Comparison of ENCODE assay signal across 1 cellular context in genomic region chr7:1251796-1252542, GRCh38.
TF ChIP-seq lines count a peak whose summit lies in the region.

No MANE protein-coding gene starts in this region.

TF ChIP-seq in K562, 482 proteins besides CTCF, POLR2A, EP300 and RAD21 (continued from another document and continues in another):
- TF ChIP-seq VEZF1 (CRISPR knock-in tag; IDR thresholded peaks at IDR 0.05) (peak; percentile 61), POLR2B (IDR thresholded peaks at IDR 0.05; ENCODE audit: low read depth, partially characterized antibody) (no peak), BDP1 (IDR thresholded peaks at IDR 0.05; ENCODE audit: insufficient read depth, insufficient read length) (no peak), ZNF121 (CRISPR knock-in tag; conservative IDR thresholded peaks at IDR 0.05) (no peak), ADNP (tag; IDR thresholded peaks at IDR 0.05) (no peak), MTA1 (IDR thresholded peaks at IDR 0.05; ENCODE audit: borderline replicate concordance) (no peak), NR4A1 (CRISPR knock-in tag; IDR thresholded peaks at IDR 0.05) (no peak), NR4A1 (tag; IDR thresholded peaks at IDR 0.05) (no peak), RAD51 (IDR thresholded peaks at IDR 0.05; ENCODE audit: borderline replicate concordance, low read depth) (peak; percentile 75), BHLHE40 (IDR thresholded peaks at IDR 0.05; ENCODE audit: low read length) (peak; percentile 49), HSF4 (CRISPR knock-in tag; IDR thresholded peaks at IDR 0.05; ENCODE audit: borderline replicate concordance) (no peak), NRF1 (conservative IDR thresholded peaks at IDR 0.05 in 1 of 2, IDR thresholded peaks at IDR 0.05 in 1 of 2) (peak; percentile 51 to 58), ZNF695 (CRISPR knock-in tag; IDR thresholded peaks at IDR 0.05) (no peak), ZNF609 (CRISPR knock-in tag; IDR thresholded peaks at IDR 0.05; ENCODE audit: borderline replicate concordance) (no peak), ZFP1 (CRISPR knock-in tag; IDR thresholded peaks at IDR 0.05) (no peak), SIN3A (IDR thresholded peaks at IDR 0.05; ENCODE audit: borderline replicate concordance in 2 of 2, control insufficient read depth in 1 of 2, low read depth in 2 of 2, low read length in 2 of 2) (no peak), TFE3 (CRISPR knock-in tag; IDR thresholded peaks at IDR 0.05) (peak; percentile 58), MBD2 (IDR thresholded peaks at IDR 0.05; ENCODE audit: borderline replicate concordance, low read depth) (no peak), MTA3 (IDR thresholded peaks at IDR 0.05; ENCODE audit: borderline replicate concordance) (no peak), ZSCAN32 (CRISPR knock-in tag; IDR thresholded peaks at IDR 0.05) (no peak), PRPF4 (IDR thresholded peaks at IDR 0.05; ENCODE audit: insufficient read depth, low read depth, low read length, poor library complexity, severe bottlenecking) (no peak), CBFA2T2 (conservative IDR thresholded peaks at IDR 0.05) (peak; percentile 28), SIN3B (IDR thresholded peaks at IDR 0.05; ENCODE audit: low read depth) (no peak), SLC30A9 (CRISPR knock-in tag; IDR thresholded peaks at IDR 0.05) (no peak), SAFB2 (IDR thresholded peaks at IDR 0.05; ENCODE audit: borderline replicate concordance, low read depth, low read length, severe bottlenecking) (no peak), ZNF584 (CRISPR knock-in tag; IDR thresholded peaks at IDR 0.05; ENCODE audit: low read depth) (no peak)
- TF ChIP-seq, protein P1, sequence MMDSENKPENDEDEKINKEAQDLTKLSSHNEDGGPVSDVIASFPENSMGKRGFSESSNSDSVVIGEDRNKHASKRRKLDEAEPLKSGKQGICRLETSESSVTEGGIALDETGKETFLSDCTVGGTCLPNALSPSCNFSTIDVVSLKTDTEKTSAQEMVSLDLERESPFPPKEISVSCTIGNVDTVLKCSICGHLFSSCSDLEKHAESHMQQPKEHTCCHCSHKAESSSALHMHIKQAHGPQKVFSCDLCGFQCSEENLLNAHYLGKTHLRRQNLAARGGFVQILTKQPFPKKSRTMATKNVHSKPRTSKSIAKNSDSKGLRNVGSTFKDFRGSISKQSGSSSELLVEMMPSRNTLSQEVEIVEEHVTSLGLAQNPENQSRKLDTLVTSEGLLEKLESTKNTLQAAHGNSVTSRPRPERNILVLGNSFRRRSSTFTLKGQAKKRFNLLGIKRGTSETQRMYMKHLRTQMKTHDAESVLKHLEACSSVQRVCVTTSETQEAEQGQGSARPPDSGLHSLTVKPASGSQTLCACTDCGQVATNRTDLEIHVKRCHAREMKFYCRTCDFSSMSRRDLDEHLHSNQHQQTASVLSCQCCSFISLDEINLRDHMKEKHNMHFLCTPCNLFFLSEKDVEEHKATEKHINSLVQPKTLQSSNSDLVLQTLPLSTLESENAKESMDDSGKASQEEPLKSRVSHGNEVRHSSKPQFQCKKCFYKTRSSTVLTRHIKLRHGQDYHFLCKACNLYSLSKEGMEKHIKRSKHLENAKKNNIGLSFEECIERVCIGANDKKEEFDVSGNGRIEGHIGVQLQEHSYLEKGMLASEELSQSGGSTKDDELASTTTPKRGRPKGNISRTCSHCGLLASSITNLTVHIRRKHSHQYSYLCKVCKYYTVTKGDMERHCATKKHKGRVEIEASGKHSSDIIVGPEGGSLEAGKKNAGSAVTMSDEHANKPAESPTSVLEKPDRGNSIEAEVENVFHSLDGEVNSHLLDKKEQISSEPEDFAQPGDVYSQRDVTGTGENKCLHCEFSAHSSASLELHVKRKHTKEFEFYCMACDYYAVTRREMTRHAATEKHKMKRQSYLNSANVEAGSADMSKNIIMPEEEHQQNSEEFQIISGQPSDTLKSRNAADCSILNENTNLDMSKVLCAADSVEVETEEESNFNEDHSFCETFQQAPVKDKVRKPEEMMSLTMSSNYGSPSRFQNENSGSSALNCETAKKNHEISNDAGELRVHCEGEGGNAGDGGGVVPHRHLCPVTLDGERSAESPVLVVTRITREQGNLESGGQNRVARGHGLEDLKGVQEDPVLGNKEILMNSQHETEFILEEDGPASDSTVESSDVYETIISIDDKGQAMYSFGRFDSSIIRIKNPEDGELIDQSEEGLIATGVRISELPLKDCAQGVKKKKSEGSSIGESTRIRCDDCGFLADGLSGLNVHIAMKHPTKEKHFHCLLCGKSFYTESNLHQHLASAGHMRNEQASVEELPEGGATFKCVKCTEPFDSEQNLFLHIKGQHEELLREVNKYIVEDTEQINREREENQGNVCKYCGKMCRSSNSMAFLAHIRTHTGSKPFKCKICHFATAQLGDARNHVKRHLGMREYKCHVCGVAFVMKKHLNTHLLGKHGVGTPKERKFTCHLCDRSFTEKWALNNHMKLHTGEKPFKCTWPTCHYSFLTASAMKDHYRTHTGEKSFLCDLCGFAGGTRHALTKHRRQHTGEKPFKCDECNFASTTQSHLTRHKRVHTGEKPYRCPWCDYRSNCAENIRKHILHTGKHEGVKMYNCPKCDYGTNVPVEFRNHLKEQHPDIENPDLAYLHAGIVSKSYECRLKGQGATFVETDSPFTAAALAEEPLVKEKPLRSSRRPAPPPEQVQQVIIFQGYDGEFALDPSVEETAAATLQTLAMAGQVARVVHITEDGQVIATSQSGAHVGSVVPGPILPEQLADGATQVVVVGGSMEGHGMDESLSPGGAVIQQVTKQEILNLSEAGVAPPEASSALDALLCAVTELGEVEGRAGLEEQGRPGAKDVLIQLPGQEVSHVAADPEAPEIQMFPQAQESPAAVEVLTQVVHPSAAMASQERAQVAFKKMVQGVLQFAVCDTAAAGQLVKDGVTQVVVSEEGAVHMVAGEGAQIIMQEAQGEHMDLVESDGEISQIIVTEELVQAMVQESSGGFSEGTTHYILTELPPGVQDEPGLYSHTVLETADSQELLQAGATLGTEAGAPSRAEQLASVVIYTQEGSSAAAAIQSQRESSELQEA (IDR thresholded peaks at IDR 0.05; ENCODE audit: low read depth): no peak
- TF ChIP-seq, protein P2, sequence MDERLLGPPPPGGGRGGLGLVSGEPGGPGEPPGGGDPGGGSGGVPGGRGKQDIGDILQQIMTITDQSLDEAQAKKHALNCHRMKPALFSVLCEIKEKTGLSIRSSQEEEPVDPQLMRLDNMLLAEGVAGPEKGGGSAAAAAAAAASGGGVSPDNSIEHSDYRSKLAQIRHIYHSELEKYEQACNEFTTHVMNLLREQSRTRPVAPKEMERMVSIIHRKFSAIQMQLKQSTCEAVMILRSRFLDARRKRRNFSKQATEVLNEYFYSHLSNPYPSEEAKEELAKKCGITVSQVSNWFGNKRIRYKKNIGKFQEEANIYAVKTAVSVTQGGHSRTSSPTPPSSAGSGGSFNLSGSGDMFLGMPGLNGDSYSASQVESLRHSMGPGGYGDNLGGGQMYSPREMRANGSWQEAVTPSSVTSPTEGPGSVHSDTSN (CRISPR knock-in tag; IDR thresholded peaks at IDR 0.05; ENCODE audit: low read depth): no peak
- TF ChIP-seq, protein P2 (tag; conservative IDR thresholded peaks at IDR 0.05; ENCODE audit: low read depth): no peak
- TF ChIP-seq, protein P3, sequence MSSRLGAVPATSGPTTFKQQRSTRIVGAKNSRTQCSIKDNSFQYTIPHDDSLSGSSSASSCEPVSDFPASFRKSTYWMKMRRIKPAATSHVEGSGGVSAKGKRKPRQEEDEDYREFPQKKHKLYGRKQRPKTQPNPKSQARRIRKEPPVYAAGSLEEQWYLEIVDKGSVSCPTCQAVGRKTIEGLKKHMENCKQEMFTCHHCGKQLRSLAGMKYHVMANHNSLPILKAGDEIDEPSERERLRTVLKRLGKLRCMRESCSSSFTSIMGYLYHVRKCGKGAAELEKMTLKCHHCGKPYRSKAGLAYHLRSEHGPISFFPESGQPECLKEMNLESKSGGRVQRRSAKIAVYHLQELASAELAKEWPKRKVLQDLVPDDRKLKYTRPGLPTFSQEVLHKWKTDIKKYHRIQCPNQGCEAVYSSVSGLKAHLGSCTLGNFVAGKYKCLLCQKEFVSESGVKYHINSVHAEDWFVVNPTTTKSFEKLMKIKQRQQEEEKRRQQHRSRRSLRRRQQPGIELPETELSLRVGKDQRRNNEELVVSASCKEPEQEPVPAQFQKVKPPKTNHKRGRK (tag; IDR thresholded peaks at IDR 0.05): no peak
- TF ChIP-seq, protein P4, sequence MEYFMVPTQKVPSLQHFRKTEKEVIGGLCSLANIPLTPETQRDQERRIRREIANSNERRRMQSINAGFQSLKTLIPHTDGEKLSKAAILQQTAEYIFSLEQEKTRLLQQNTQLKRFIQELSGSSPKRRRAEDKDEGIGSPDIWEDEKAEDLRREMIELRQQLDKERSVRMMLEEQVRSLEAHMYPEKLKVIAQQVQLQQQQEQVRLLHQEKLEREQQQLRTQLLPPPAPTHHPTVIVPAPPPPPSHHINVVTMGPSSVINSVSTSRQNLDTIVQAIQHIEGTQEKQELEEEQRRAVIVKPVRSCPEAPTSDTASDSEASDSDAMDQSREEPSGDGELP (CRISPR knock-in tag; IDR thresholded peaks at IDR 0.05; ENCODE audit: borderline replicate concordance): peak; percentile 44; the same call in 1 of the 2 replicates
- TF ChIP-seq, protein P5, sequence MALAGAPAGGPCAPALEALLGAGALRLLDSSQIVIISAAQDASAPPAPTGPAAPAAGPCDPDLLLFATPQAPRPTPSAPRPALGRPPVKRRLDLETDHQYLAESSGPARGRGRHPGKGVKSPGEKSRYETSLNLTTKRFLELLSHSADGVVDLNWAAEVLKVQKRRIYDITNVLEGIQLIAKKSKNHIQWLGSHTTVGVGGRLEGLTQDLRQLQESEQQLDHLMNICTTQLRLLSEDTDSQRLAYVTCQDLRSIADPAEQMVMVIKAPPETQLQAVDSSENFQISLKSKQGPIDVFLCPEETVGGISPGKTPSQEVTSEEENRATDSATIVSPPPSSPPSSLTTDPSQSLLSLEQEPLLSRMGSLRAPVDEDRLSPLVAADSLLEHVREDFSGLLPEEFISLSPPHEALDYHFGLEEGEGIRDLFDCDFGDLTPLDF (CRISPR knock-in tag; IDR thresholded peaks at IDR 0.05): no peak
- TF ChIP-seq, protein P6, sequence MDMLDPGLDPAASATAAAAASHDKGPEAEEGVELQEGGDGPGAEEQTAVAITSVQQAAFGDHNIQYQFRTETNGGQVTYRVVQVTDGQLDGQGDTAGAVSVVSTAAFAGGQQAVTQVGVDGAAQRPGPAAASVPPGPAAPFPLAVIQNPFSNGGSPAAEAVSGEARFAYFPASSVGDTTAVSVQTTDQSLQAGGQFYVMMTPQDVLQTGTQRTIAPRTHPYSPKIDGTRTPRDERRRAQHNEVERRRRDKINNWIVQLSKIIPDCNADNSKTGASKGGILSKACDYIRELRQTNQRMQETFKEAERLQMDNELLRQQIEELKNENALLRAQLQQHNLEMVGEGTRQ (CRISPR knock-in tag; IDR thresholded peaks at IDR 0.05): peak; percentile 80
